Comparison of ENCODE assay signal across 12 cellular contexts in genomic region chr7:41882271-41882670, GRCh38.
DNase-seq lines count a peak whose midpoint lies in the region; ATAC-seq, FAIRE-seq and TF ChIP-seq lines count a peak whose summit lies in the region.
"Had no signal": no experiment of that assay in that cellular context is flagged by ENCODE, and none has a peak within 500 bp of the region (broad histone marks: within the 10 kb centered on the region; RNA-seq: fewer than 3 reads in every experiment).

No MANE protein-coding gene starts in this region.

- H3K9me3 Mint-ChIP-seq in CD4-positive, alpha-beta T cell, result no peaks in the 10 kb centered on the region

- CTCF ChIA-PET in CD4-positive, alpha-beta T cell (lab: Charles Lee), result no interaction called here

- peak overlapping the region; percentile 83 for H3K4me3 Mint-ChIP-seq in CD4-positive, alpha-beta T cell

- POLR2A ChIA-PET in CD4-positive, alpha-beta T cell (lab: Charles Lee), result no interaction called here

- H3K4me1 Mint-ChIP-seq in CD4-positive, alpha-beta T cell (ENCODE audit: low read depth), result peaks cover 20% of the 10 kb centered on the region

- H3K36me3 ChIP-seq in Karpas-422 (ENCODE audit: insufficient read depth, low read length), result no peaks in the 10 kb centered on the region
- H3K36me3 ChIP-seq in kidney (ENCODE audit: control insufficient read depth in 1 of 2, insufficient read depth in 2 of 2, low read length in 2 of 2), result no peaks in the 10 kb centered on the region

- H3K9me3 ChIP-seq in CD4-positive, alpha-beta T cell (ENCODE audit: control insufficient read depth, low read length), result no peaks in the 10 kb centered on the region
- H3K9me3 ChIP-seq in Karpas-422 (ENCODE audit: low read length), result no peaks in the 10 kb centered on the region
- no peaks in the 10 kb centered on the region for H3K9me3 ChIP-seq in kidney (ENCODE audit: control insufficient read depth in 1 of 2, low read length in 2 of 2)

- no peaks in the 10 kb centered on the region for H3K79me2 ChIP-seq in Karpas-422 (ENCODE audit: low read length)

- H3K4me3 ChIP-seq in Karpas-422 (ENCODE audit: low read length) (0 out of 2 replicates have a peak overlapping the region, but pooled peaks have one; percentile 29), kidney (ENCODE audit: low read length in 2 of 2) (no peak overlapping the region)

- H3K4me1 ChIP-seq in Karpas-422 (ENCODE audit: low read length), result peaks cover 32% of the 10 kb centered on the region
- peaks cover 24% of the 10 kb centered on the region for H3K4me1 ChIP-seq in foreskin keratinocyte
- no peaks in the 10 kb centered on the region for H3K4me1 ChIP-seq in kidney (ENCODE audit: control insufficient read depth in 1 of 2, insufficient read depth in 1 of 2, low read depth in 1 of 2, low read length in 2 of 2)

- intact Hi-C loops in CD4-positive, alpha-beta T cell (cut with DNase I, micrococcal nuclease), result no loop called here
- intact Hi-C loops in kidney (cut with DNase I), result no loop called here

- peaks cover 5% of the 10 kb centered on the region; the same call in 1 of the 2 replicates for H4K20me1 ChIP-seq in Karpas-422 (ENCODE audit: insufficient read depth, low read depth, low read length)

- ATAC-seq in CD4-positive, alpha-beta T cell (ENCODE audit: poor library complexity), result no peak
- peak; percentile 17 for ATAC-seq in GM19324 (IDR thresholded peaks at IDR 0.05; ENCODE audit: low FRiP score, unreplicated experiment)
- ATAC-seq in HG02763 (IDR thresholded peaks at IDR 0.05; ENCODE audit: unreplicated experiment), result no peak
- no peak for ATAC-seq in foreskin keratinocyte

- H3K9ac ChIP-seq in Karpas-422 (ENCODE audit: low read length) (no peak overlapping the region), kidney (ENCODE audit: low read length in 2 of 2) (no peak overlapping the region)

- H3K27me3 Mint-ChIP-seq in CD4-positive, alpha-beta T cell, result no peaks in the 10 kb centered on the region

- no peak for TF ChIP-seq CTCF in CD4-positive, alpha-beta T cell (IDR thresholded peaks at IDR 0.05)
- TF ChIP-seq CTCF in foreskin keratinocyte (conservative IDR thresholded peaks at IDR 0.05) (no peak), kidney (IDR thresholded peaks at IDR 0.05; ENCODE audit: borderline replicate concordance, extremely low read depth, insufficient read depth) (no peak)

- H3K36me3 Mint-ChIP-seq in CD4-positive, alpha-beta T cell (ENCODE audit: low read depth), result peaks cover 11% of the 10 kb centered on the region

- peak overlapping the region; percentile 48 for H3K4me2 ChIP-seq in Karpas-422 (ENCODE audit: low read depth, low read length, poor library complexity, severe bottlenecking)

- no peaks in the 10 kb centered on the region for H3K27me3 ChIP-seq in CD4-positive, alpha-beta T cell (ENCODE audit: control insufficient read depth, insufficient read depth, low read length)
- no peaks in the 10 kb centered on the region for H3K27me3 ChIP-seq in Karpas-422 (ENCODE audit: low read length)
- no peaks in the 10 kb centered on the region for H3K27me3 ChIP-seq in foreskin keratinocyte

- H3K27ac ChIP-seq in CD4-positive, alpha-beta T cell (ENCODE audit: low read depth, low read length), result peak overlapping the region; percentile 68
- H3K27ac ChIP-seq in Karpas-422 (ENCODE audit: low read length) (no peak overlapping the region), foreskin keratinocyte (no peak overlapping the region), kidney (ENCODE audit: low read depth in 2 of 2, low read length in 2 of 2) (no peak overlapping the region)
- H3K27ac ChIP-seq: epithelial cell of prostate had no signal

- FAIRE-seq in kidney (lab: Jason Lieb, UNC), result no peak
- FAIRE-seq: keratinocyte had no signal

- no peak overlapping the region for H2AFZ ChIP-seq in Karpas-422 (ENCODE audit: low read length)

- peak overlapping the region; percentile 90 for H3K27ac Mint-ChIP-seq in CD4-positive, alpha-beta T cell

- no peak for DNase-seq in CD4-positive, alpha-beta T cell
- DNase-seq in Karpas-422, result no peak
- DNase-seq in germinal center (ENCODE audit: low spot score), result peak; percentile 10
- DNase-seq in EL, result no peak
- no peak for DNase-seq in foreskin keratinocyte
- no peak for DNase-seq in kidney
- DNase-seq: DMS79 treated with DMSO at 0.1 percent for 48 hours, NCI-H2171 treated with DMSO at 0.1 percent for 48 hours had no signal

- H3K9me2 ChIP-seq in Karpas-422 (replicated peaks; ENCODE audit: insufficient read depth, low read length), result no peaks in the 10 kb centered on the region
